Comparison of ENCODE assay signal across 1 cellular context in the genomic region with DNA sequence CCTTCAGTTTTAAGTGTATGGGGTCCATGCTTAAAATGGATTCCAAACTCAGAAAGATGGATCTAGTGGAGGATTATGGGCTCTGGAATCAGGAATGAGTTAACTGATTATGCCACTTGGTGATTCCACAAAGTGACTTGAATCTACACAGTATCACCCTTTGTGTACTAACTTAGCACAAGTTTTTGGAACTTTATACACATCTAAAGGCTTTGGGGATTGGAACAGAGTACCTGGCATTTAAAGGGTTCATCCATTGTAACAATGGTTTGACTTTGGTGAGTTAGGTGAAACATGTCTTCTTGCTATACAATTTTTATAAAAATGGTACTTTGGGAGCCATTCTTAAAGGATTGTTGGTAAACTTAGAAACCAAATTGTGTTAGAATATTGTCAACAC.
A peak's percentile ranks its signal among the peaks of the same experiment; 100 is the strongest.
TF ChIP-seq lines count a peak whose summit lies in the region.

No MANE protein-coding gene starts in this region.

TF ChIP-seq in K562, 482 proteins besides CTCF, POLR2A, EP300 and RAD21:
- peak; percentile 29 for TF ChIP-seq CHD1 (IDR thresholded peaks at IDR 0.05; ENCODE audit: low read length)
- no peak for TF ChIP-seq SAFB2 (IDR thresholded peaks at IDR 0.05; ENCODE audit: borderline replicate concordance, low read depth, low read length, severe bottlenecking)
- TF ChIP-seq, protein P1, sequence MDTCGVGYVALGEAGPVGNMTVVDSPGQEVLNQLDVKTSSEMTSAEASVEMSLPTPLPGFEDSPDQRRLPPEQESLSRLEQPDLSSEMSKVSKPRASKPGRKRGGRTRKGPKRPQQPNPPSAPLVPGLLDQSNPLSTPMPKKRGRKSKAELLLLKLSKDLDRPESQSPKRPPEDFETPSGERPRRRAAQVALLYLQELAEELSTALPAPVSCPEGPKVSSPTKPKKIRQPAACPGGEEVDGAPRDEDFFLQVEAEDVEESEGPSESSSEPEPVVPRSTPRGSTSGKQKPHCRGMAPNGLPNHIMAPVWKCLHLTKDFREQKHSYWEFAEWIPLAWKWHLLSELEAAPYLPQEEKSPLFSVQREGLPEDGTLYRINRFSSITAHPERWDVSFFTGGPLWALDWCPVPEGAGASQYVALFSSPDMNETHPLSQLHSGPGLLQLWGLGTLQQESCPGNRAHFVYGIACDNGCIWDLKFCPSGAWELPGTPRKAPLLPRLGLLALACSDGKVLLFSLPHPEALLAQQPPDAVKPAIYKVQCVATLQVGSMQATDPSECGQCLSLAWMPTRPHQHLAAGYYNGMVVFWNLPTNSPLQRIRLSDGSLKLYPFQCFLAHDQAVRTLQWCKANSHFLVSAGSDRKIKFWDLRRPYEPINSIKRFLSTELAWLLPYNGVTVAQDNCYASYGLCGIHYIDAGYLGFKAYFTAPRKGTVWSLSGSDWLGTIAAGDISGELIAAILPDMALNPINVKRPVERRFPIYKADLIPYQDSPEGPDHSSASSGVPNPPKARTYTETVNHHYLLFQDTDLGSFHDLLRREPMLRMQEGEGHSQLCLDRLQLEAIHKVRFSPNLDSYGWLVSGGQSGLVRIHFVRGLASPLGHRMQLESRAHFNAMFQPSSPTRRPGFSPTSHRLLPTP (IDR thresholded peaks at IDR 0.05; ENCODE audit: borderline replicate concordance, extremely low read depth, insufficient read length) = no peak
- TF ChIP-seq HNRNPL (IDR thresholded peaks at IDR 0.05; ENCODE audit: low read depth, low read length) = 0 out of 2 replicates have a peak, but pooled peaks have one; percentile 3
TF ChIP-seq in K562: peak in this region for 2.
